In genomic region chr1:205210876-205211838, GRCh38 we compare ENCODE assay signal across 8 cellular contexts. TPM values are rescaled to one million over a fixed set of nuclear protein-coding genes. Genes with fewer than 3 reads are reported as not detected.
DNase-seq lines count a peak whose midpoint lies in the region; ATAC-seq lines count a peak whose summit lies in the region.

Gene DSTYK, minus strand, starts transcription at chr1:205211702. Its CDS starts 167 bp downstream, at chr1:205211535.

- peak within 1 kb of the TSS; percentile 68 for H3K4me3 ChIP-seq in CD8-positive, alpha-beta memory T cell (ENCODE audit: low read length)
- peak within 1 kb of the TSS; percentile 84 for H3K4me3 ChIP-seq in effector memory CD4-positive, alpha-beta T cell (ENCODE audit: insufficient read depth, low read depth, low read length, poor library complexity, severe bottlenecking)

- H3K27ac ChIP-seq in CD8-positive, alpha-beta memory T cell (ENCODE audit: low read depth, low read length), result peak within 1 kb of the TSS; percentile 84
- peak within 1 kb of the TSS; percentile 85 for H3K27ac ChIP-seq in effector memory CD4-positive, alpha-beta T cell (ENCODE audit: insufficient read depth, low read length, poor library complexity, severe bottlenecking)

- H3K4me1 ChIP-seq in CD8-positive, alpha-beta memory T cell (ENCODE audit: insufficient read depth, low read length), result peaks cover 19% of the 10 kb centered on the region
- peaks cover 7% of the 10 kb centered on the region for H3K4me1 ChIP-seq in effector memory CD4-positive, alpha-beta T cell (ENCODE audit: control insufficient read depth, insufficient read depth, low read length, poor library complexity, severe bottlenecking)

- H3K9me3 ChIP-seq in CD8-positive, alpha-beta memory T cell (ENCODE audit: low read length), result no peaks in the 10 kb centered on the region
- no peaks in the 10 kb centered on the region for H3K9me3 ChIP-seq in effector memory CD4-positive, alpha-beta T cell (ENCODE audit: control insufficient read depth, low read length)

- no peaks in the 10 kb centered on the region for H3K27me3 Mint-ChIP-seq in CD8-positive, alpha-beta memory T cell

- POLR2A ChIA-PET in CD8-positive, alpha-beta memory T cell (lab: Charles Lee), result interaction anchor here (1.1 to 3.0 kb wide), 2 partner anchors 18 to 73 kb away, joined by 3 to 24 read pairs; partner anchors contain the start of gene TMCC2

- DNase-seq in CD8-positive, alpha-beta memory T cell, result peak; percentile 80 to 94 (median 89)
- DNase-seq in HT-29 (ENCODE audit: low spot score) (peak; percentile 93), NOMO-1 treated with DMSO at 0.1 percent for 48 hours (lab: John Stamatoyannopoulos, UW; ENCODE audit: unreplicated experiment) (peak; percentile 91), medulla oblongata (ENCODE audit: extremely low spot score) (peak; percentile 98)
- DNase-seq in activated CD8-positive, alpha-beta memory T cell treated with anti-CD3 and anti-CD28 coated beads for 4 hours (ENCODE audit: low read depth in 2 of 2), result peak; percentile 84 to 87
- DNase-seq in effector memory CD4-positive, alpha-beta T cell, result peak; percentile 77 to 87 (median 82)
- DNase-seq in stimulated activated CD4-positive, alpha-beta T cell treated with anti-CD3 and anti-CD28 coated beads, TNF-alpha, amount 100 ng/mL, for 48 hours (ENCODE audit: low read depth in 3 of 3), result peak; percentile 88 to 90 (median 89)

- H3K27me3 ChIP-seq in CD8-positive, alpha-beta memory T cell (ENCODE audit: insufficient read depth, low read length, poor library complexity, severe bottlenecking), result no peaks in the 10 kb centered on the region
- no peaks in the 10 kb centered on the region for H3K27me3 ChIP-seq in effector memory CD4-positive, alpha-beta T cell (replicated peaks; ENCODE audit: control insufficient read depth, insufficient read depth, low read length, poor library complexity, severe bottlenecking)

- peak within 1 kb of the TSS; percentile 89 to 100 (median 93) for H3K4me3 Mint-ChIP-seq in CD8-positive, alpha-beta memory T cell

- CTCF ChIA-PET in CD8-positive, alpha-beta memory T cell (lab: Charles Lee), result interaction anchor here (0.9 to 1.4 kb wide), 3 partner anchors 44 to 421 kb away, joined by 3 to 4 read pairs (median 3); no protein-coding TSS in a partner anchor

- no peaks in the 10 kb centered on the region for H3K9me3 Mint-ChIP-seq in CD8-positive, alpha-beta memory T cell

- no peaks in the 10 kb centered on the region for H3K36me3 ChIP-seq in CD8-positive, alpha-beta memory T cell (ENCODE audit: insufficient read depth, low read length)
- H3K36me3 ChIP-seq in effector memory CD4-positive, alpha-beta T cell (ENCODE audit: control insufficient read depth, insufficient read depth, low read length), result no peaks in the 10 kb centered on the region

- peaks cover 29 to 59% (median 43%) of the 10 kb centered on the region in 3 donors for H3K4me1 Mint-ChIP-seq in CD8-positive, alpha-beta memory T cell

- ATAC-seq in GM19467 (IDR thresholded peaks at IDR 0.05; ENCODE audit: unreplicated experiment), result peak; percentile 88

- peak within 1 kb of the TSS; percentile 87 to 100 (median 94) for H3K27ac Mint-ChIP-seq in CD8-positive, alpha-beta memory T cell

- peaks cover 0 to 12% (median 0%) of the 10 kb centered on the region in 3 donors for H3K36me3 Mint-ChIP-seq in CD8-positive, alpha-beta memory T cell

RNA-seq across cellular contexts. Expression of gene DSTYK, which starts in this region (rescaled TPM):
- total RNA-seq in CD8-positive, alpha-beta memory T cell, result 10 to 100 TPM; 12.9 to 13.4 TPM
- polyA plus RNA-seq in CD8-positive, alpha-beta memory T cell, result 8.6 TPM
- 1.2 and 1.7 TPM in 2 replicates for total RNA-seq in HT-29 (2014; rRNA removed; shearing (Covaris generic))

Comparison
In these comparisons a context has a peak if more than half of its experiments do, and no peak if none do; other contexts are left out.
1. Peak in every context shown above with its lines: DNase-seq, ATAC-seq, H3K4me3 ChIP-seq and H3K27ac ChIP-seq.